15 cellular contexts compared by ENCODE assay signal in genomic region chr3:121979734-121980449, GRCh38. TPM values are rescaled to one million over a fixed set of nuclear protein-coding genes. Genes with fewer than 3 reads are reported as not detected.
DNase-seq lines count a peak whose midpoint lies in the region; ATAC-seq, FAIRE-seq and TF ChIP-seq lines count a peak whose summit lies in the region.
"Had no signal": no experiment of that assay in that cellular context is flagged by ENCODE, and none has a peak within 500 bp of the region (broad histone marks: within the 10 kb centered on the region; RNA-seq: fewer than 3 reads in every experiment).

No MANE protein-coding gene starts in this region.

- no peak overlapping the region for H3K4me3 Mint-ChIP-seq in endothelial cell (ENCODE audit: unreplicated experiment)

- POLR2A ChIA-PET in GM10248 (lab: Yijun Ruan, JAX): no interaction called here

- ATAC-seq in GM21390 (IDR thresholded peaks at IDR 0.05; ENCODE audit: unreplicated experiment) (peak; percentile 82), HG03469 (IDR thresholded peaks at IDR 0.05; ENCODE audit: unreplicated experiment) (peak; percentile 46), left cardiac atrium (no peak), GM21737 (IDR thresholded peaks at IDR 0.05; ENCODE audit: unreplicated experiment) (no peak)

- DNase-seq in GM12891 (ENCODE audit: insufficient read length, low spot score) (no peak), endothelial cell (ENCODE audit: low spot score) (no peak), GM10248 (ENCODE audit: extremely low spot score) (no peak), retina (no peak), left cardiac atrium (no peak)
- DNase-seq: activated CD4-positive, alpha-beta T cell treated with anti-CD3 and anti-CD28 coated beads, Interleukin-2, amount 50 U/mL, for 4 hours; activated naive CD4-positive, alpha-beta T cell treated with anti-CD3 and anti-CD28 coated beads, Interleukin-2, amount 50 U/mL, for 16 hours; GF-D8; MV-4-11; NCI-H510A treated with DMSO at 0.1 percent for 48 hours; stomach had no signal

- H3K4me1 Mint-ChIP-seq in endothelial cell (ENCODE audit: unreplicated experiment): peaks cover 11% of the 10 kb centered on the region

- peaks cover 3% of the 10 kb centered on the region for H3K27me3 Mint-ChIP-seq in endothelial cell (ENCODE audit: unreplicated experiment)

- CTCF ChIA-PET in GM10248 (lab: Yijun Ruan, JAX): interaction anchor here (1.8 kb wide), 1 partner anchor 16 kb away, joined by 7 read pairs; no protein-coding TSS in a partner anchor

- peaks cover 2% of the 10 kb centered on the region for H3K36me3 Mint-ChIP-seq in endothelial cell (ENCODE audit: low read depth, unreplicated experiment)

- no peak for FAIRE-seq in GM12891 (lab: Jason Lieb, UNC)

- no peak for TF ChIP-seq POLR2A in GM12891 (IDR thresholded peaks at IDR 0.05; ENCODE audit: low read depth, low read length)

- peak overlapping the region; percentile 37 for H3K27ac Mint-ChIP-seq in endothelial cell (ENCODE audit: unreplicated experiment)

- intact Hi-C loops in left cardiac atrium (cut with DNase I): no loop called here

- peaks cover 13% of the 10 kb centered on the region for H3K9me3 Mint-ChIP-seq in endothelial cell (ENCODE audit: unreplicated experiment)

- TF ChIP-seq CTCF in endothelial cell (IDR thresholded peaks at IDR 0.05; ENCODE audit: unreplicated experiment) (no peak), GM10248 (IDR thresholded peaks at IDR 0.05; ENCODE audit: control extremely low read depth, extremely low read depth, low read depth, missing control alignments) (no peak)

TF ChIP-seq in GM12891, 5 proteins besides CTCF, POLR2A, EP300 and RAD21:
- TF ChIP-seq POU2F2 (IDR thresholded peaks at IDR 0.05; ENCODE audit: low read depth, low read length) (no peak), SPI1 (IDR thresholded peaks at IDR 0.05; ENCODE audit: low read depth, low read length) (peak; percentile 77)

RNA-seq across cellular contexts. Expression of gene ILDR1, which starts 42.2 kb away (rescaled TPM):
- 2.4 TPM for polyA plus RNA-seq in GM12891 (2012; ENCODE audit: low read depth, missing spikeins)
- total RNA-seq in endothelial cell (ENCODE audit: unreplicated experiment) (not detected), left cardiac atrium (not detected)
- total RNA-seq: chondrocyte had no signal

Comparison
In these comparisons a context has a peak if more than half of its experiments do, and no peak if none do; other contexts are left out.
1. ATAC-seq: peak in GM21390 (single experiment) and HG03469 (single experiment); none in left cardiac atrium (0 of 2) and GM21737 (single experiment).